Comparison of ENCODE assay signal across 2 cellular contexts in the genomic region with DNA sequence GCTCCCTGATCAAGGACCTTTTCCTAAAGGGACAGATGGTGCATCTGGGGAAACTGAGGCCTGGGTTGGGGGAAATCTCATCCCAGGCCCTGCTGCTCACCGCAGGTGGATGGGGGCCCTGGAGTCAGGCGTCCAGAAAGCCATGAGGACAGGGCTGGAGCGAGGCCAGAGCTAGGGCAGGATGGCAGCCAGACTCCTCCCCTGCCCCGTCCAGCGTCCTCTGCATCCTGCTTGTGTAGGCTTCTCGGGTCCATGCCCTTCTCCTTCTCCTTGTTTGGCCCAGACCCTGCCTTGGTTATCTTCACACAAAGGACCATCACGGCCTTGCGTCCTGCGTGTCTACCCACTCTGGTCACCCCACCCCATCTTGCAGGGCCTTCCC.
TF ChIP-seq lines count a peak whose summit lies in the region.

No MANE protein-coding gene starts in this region.

TF ChIP-seq in K562, 482 proteins besides CTCF, POLR2A, EP300 and RAD21:
- no peak for TF ChIP-seq SOX6 (IDR thresholded peaks at IDR 0.05)
- TF ChIP-seq ZNF324 (CRISPR knock-in tag; IDR thresholded peaks at IDR 0.05): no peak
- TF ChIP-seq NFIX (CRISPR knock-in tag; IDR thresholded peaks at IDR 0.05; ENCODE audit: low read depth): no peak
- no peak for TF ChIP-seq HDAC8 (tag; IDR thresholded peaks at IDR 0.05)
- TF ChIP-seq NFIC (IDR thresholded peaks at IDR 0.05): peak; percentile 20; the same call in 1 of the 2 replicates
- TF ChIP-seq DPF2 (IDR thresholded peaks at IDR 0.05): no peak
- TF ChIP-seq, protein P1, sequence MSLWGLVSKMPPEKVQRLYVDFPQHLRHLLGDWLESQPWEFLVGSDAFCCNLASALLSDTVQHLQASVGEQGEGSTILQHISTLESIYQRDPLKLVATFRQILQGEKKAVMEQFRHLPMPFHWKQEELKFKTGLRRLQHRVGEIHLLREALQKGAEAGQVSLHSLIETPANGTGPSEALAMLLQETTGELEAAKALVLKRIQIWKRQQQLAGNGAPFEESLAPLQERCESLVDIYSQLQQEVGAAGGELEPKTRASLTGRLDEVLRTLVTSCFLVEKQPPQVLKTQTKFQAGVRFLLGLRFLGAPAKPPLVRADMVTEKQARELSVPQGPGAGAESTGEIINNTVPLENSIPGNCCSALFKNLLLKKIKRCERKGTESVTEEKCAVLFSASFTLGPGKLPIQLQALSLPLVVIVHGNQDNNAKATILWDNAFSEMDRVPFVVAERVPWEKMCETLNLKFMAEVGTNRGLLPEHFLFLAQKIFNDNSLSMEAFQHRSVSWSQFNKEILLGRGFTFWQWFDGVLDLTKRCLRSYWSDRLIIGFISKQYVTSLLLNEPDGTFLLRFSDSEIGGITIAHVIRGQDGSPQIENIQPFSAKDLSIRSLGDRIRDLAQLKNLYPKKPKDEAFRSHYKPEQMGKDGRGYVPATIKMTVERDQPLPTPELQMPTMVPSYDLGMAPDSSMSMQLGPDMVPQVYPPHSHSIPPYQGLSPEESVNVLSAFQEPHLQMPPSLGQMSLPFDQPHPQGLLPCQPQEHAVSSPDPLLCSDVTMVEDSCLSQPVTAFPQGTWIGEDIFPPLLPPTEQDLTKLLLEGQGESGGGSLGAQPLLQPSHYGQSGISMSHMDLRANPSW (CRISPR knock-in tag; IDR thresholded peaks at IDR 0.05): no peak

TF ChIP-seq in GM12891, 5 proteins besides CTCF, POLR2A, EP300 and RAD21:
- TF ChIP-seq POU2F2 (IDR thresholded peaks at IDR 0.05; ENCODE audit: low read depth, low read length) (no peak), POLR2AphosphoS5 (IDR thresholded peaks at IDR 0.05; ENCODE audit: low read depth, low read length) (no peak), SPI1 (IDR thresholded peaks at IDR 0.05; ENCODE audit: low read depth, low read length) (no peak), TAF1 (IDR thresholded peaks at IDR 0.05; ENCODE audit: low read depth, low read length) (no peak), PAX5 (IDR thresholded peaks at IDR 0.05; ENCODE audit: insufficient read depth, low read length, severe bottlenecking) (no peak)
